Comparison of ENCODE assay signal across 8 cellular contexts in the genomic region with DNA sequence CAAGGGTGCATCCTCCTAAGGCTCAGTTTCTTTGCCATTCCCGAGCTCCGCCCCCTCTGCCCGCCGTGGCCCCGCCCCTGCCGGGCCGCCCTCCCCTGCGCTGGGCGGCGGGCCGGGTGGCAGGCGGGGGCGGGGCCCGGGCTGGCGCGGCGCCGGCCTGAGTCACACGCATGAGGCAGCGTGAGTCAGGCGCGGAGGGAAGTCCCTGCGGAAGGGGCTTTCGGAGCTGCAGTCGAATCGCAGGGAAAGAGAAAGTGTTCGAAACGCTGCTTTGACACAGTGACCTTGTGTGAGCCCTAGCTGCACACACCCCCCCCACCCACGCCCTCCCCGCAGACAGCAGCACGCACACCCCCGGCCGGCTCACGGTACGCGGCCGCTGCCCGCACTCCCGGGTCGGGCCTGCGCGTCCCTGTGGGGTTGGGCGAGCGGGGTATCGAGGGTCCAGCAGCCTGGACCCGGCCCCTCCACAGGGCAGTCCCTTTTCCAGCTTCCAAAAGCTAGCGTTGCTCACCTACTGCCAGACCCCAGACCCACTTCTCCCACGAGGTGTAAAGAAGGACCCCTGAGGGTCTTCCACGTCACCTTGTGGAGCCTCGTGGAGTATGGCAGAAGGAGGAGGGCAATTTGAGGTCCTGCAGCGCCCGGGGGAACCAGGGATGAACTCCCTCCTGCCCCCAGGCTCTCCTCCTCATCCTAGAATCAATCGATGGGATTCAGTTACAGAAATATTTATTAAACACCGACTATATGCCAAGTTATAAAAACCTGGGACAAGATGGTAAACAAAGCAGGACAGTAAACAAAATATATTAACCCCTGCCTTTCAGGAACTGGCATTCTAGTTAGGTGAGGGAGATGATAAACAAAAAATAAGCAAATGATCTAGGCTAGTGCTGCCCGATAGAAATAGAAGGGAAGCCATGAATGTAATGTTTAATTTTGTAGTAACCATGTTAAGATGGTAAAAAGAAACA. TPM values are rescaled to one million over a fixed set of nuclear protein-coding genes. Genes with fewer than 3 reads are reported as not detected.
DNase-seq lines count a peak whose midpoint lies in the region; ATAC-seq and TF ChIP-seq lines count a peak whose summit lies in the region.

No MANE protein-coding gene starts in this region.

- H3K9me3 ChIP-seq in SU-DHL-6 (ENCODE audit: insufficient read depth, low read length) (no peaks in the 10 kb centered on the region), cardiac muscle cell (ENCODE audit: low read depth) (no peaks in the 10 kb centered on the region), trophoblast cell (ENCODE audit: insufficient read depth, low read depth, low read length) (peaks cover 2% of the 10 kb centered on the region), transverse colon (no peaks in the 10 kb centered on the region)

- peak overlapping the region; percentile 96 for H4K91ac ChIP-seq in trophoblast cell (ENCODE audit: low read depth, low read length)

- H3K9ac ChIP-seq in SU-DHL-6 (ENCODE audit: low read length), result peak overlapping the region; percentile 69
- H3K9ac ChIP-seq in trophoblast cell (ENCODE audit: low read length), result peak overlapping the region; percentile 78

- peak overlapping the region; percentile 78 for H4K12ac ChIP-seq in trophoblast cell (ENCODE audit: low read depth, low read length)

- ATAC-seq in HG02610 (IDR thresholded peaks at IDR 0.05; ENCODE audit: unreplicated experiment), result peak; percentile 91
- peak; percentile 93 for ATAC-seq in activated naive CD8-positive, alpha-beta T cell treated with anti-CD3 and anti-CD28 coated beads, Interleukin-2, amount 50 U/mL, for 24 hours

- no peaks in the 10 kb centered on the region for H3K79me2 ChIP-seq in SU-DHL-6 (ENCODE audit: insufficient read depth, low read length)
- peaks cover 2% of the 10 kb centered on the region for H3K79me2 ChIP-seq in trophoblast cell (ENCODE audit: control insufficient read depth, insufficient read depth, low read length, poor library complexity)

- H3K4me1 ChIP-seq in cardiac muscle cell (ENCODE audit: low read depth) (peaks cover 12% of the 10 kb centered on the region), trophoblast cell (ENCODE audit: control insufficient read depth in 1 of 2, insufficient read depth in 2 of 2, low read length in 2 of 2) (peaks cover 24 to 30% of the 10 kb centered on the region in 2 experiments), transverse colon (peaks cover 0 to 13% (median 10%) of the 10 kb centered on the region in 4 donors)

- peak overlapping the region; percentile 69 for H3K4me2 ChIP-seq in SU-DHL-6 (ENCODE audit: low read depth, low read length, poor library complexity, severe bottlenecking)
- peak overlapping the region; percentile 83 for H3K4me2 ChIP-seq in trophoblast cell (ENCODE audit: low read length)

- H4K8ac ChIP-seq in trophoblast cell (ENCODE audit: low read depth, low read length), result peak overlapping the region; percentile 92

- H3K9me3 Mint-ChIP-seq in activated naive CD8-positive, alpha-beta T cell treated with anti-CD3 and anti-CD28 coated beads, Interleukin-2, amount 50 U/mL, for 24 hours, result no peaks in the 10 kb centered on the region

- peaks cover 18% of the 10 kb centered on the region for H3K79me1 ChIP-seq in trophoblast cell (ENCODE audit: low read length)

- TF ChIP-seq CTCF in SU-DHL-6 (IDR thresholded peaks at IDR 0.05; ENCODE audit: insufficient read depth, low read length, poor library complexity, severe bottlenecking) (no peak), cardiac muscle cell (IDR thresholded peaks at IDR 0.05; ENCODE audit: low read depth, low read length) (no peak), transverse colon (IDR thresholded peaks at IDR 0.05) (no peak)

- in situ Hi-C loops in transverse colon (cut with MboI; ENCODE audit: low pct_ligation_motif_present in 1 of 4, low pct_unique_long_range_greater_than_20kb in 1 of 4, low sequenced_read_pairs in 3 of 4), result loop anchor here in 1 of 4 donors (25.0 kb wide), 1 partner anchor 188 kb away; no protein-coding TSS in a partner anchor

- no peaks in the 10 kb centered on the region for H3K27me3 ChIP-seq in SU-DHL-6 (ENCODE audit: low read length)
- H3K27me3 ChIP-seq in cardiac muscle cell, result no peaks in the 10 kb centered on the region
- no peaks in the 10 kb centered on the region for H3K27me3 ChIP-seq in trophoblast cell (ENCODE audit: insufficient read depth, low read length)
- H3K27me3 ChIP-seq in transverse colon, result no peaks in the 10 kb centered on the region

- H4K20me1 ChIP-seq in SU-DHL-6 (ENCODE audit: low read depth, low read length), result no peaks in the 10 kb centered on the region

- H3K4me3 Mint-ChIP-seq in activated naive CD8-positive, alpha-beta T cell treated with anti-CD3 and anti-CD28 coated beads, Interleukin-2, amount 50 U/mL, for 24 hours, result peak overlapping the region; percentile 61

- TF ChIP-seq POLR2A in GM10847 (IDR thresholded peaks at IDR 0.05; ENCODE audit: extremely low read depth, insufficient read length), result peak; percentile 34
- TF ChIP-seq POLR2A in transverse colon (IDR thresholded peaks at IDR 0.05), result peak; percentile 81

- no peak overlapping the region for H3K23ac ChIP-seq in trophoblast cell (ENCODE audit: low read length)

- H3K9me2 ChIP-seq in SU-DHL-6 (replicated peaks; ENCODE audit: insufficient read depth, low read length), result no peaks in the 10 kb centered on the region

- no peak for TF ChIP-seq EP300 in transverse colon (IDR thresholded peaks at IDR 0.05; ENCODE audit: low read depth)

- intact Hi-C loops in transverse colon (cut with DNase I; ENCODE audit: low total_unique reads), result no loop called here

- H3K36me3 Mint-ChIP-seq in activated naive CD8-positive, alpha-beta T cell treated with anti-CD3 and anti-CD28 coated beads, Interleukin-2, amount 50 U/mL, for 24 hours (ENCODE audit: low read depth), result no peaks in the 10 kb centered on the region

- H3F3A ChIP-seq in SU-DHL-6 (ENCODE audit: insufficient read depth), result peaks cover 24% of the 10 kb centered on the region

- H3K27ac Mint-ChIP-seq in activated naive CD8-positive, alpha-beta T cell treated with anti-CD3 and anti-CD28 coated beads, Interleukin-2, amount 50 U/mL, for 24 hours, result peak overlapping the region; percentile 83

- WGBS in trophoblast cell (ENCODE audit: extremely low coverage, insufficient coverage, insufficient read length), result no CpG with 5 or more reads among the region's 55 CpGs
- 3 to 33% methylated on average over 2 to 50 of the region's 55 CpGs for WGBS in transverse colon (ENCODE audit: low coverage in 1 of 2), 2 donors

- H3K27me3 Mint-ChIP-seq in activated naive CD8-positive, alpha-beta T cell treated with anti-CD3 and anti-CD28 coated beads, Interleukin-2, amount 50 U/mL, for 24 hours, result no peaks in the 10 kb centered on the region

- H2BK12ac ChIP-seq in trophoblast cell (ENCODE audit: low read length), result peak overlapping the region; percentile 2

- H3K27ac ChIP-seq in SU-DHL-6 (ENCODE audit: low read depth, low read length), result peak overlapping the region; percentile 33
- peak overlapping the region; percentile 89 for H3K27ac ChIP-seq in cardiac muscle cell
- H3K27ac ChIP-seq in trophoblast cell (ENCODE audit: low read depth, low read length), result peak overlapping the region; percentile 74
- H3K27ac ChIP-seq in transverse colon, result peak overlapping the region; percentile 91 to 94 (median 92)

- H2AFZ ChIP-seq in SU-DHL-6 (ENCODE audit: low read depth, low read length, severe bottlenecking), result peak overlapping the region; percentile 77
- peak overlapping the region; percentile 14 for H2AFZ ChIP-seq in trophoblast cell (ENCODE audit: insufficient read depth, low read length, poor library complexity)

- H2BK5ac ChIP-seq in trophoblast cell (ENCODE audit: low read depth, low read length, poor library complexity), result peak overlapping the region; percentile 71

- H3K14ac ChIP-seq in trophoblast cell (ENCODE audit: low read length), result peak overlapping the region; percentile 48

- peaks cover 44% of the 10 kb centered on the region for H3K4me1 Mint-ChIP-seq in activated naive CD8-positive, alpha-beta T cell treated with anti-CD3 and anti-CD28 coated beads, Interleukin-2, amount 50 U/mL, for 24 hours

- peak overlapping the region; percentile 31 for H3K4ac ChIP-seq in trophoblast cell (ENCODE audit: low read depth, low read length)

- H2BK120ac ChIP-seq in trophoblast cell (ENCODE audit: insufficient read depth, low read length, poor library complexity), result peak overlapping the region; percentile 82

- peak; percentile 68 for DNase-seq in NCI-H1092 (lab: John Stamatoyannopoulos, UW)
- peak; percentile 96 for DNase-seq in activated naive CD8-positive, alpha-beta T cell treated with anti-CD3 and anti-CD28 coated beads, Interleukin-2, amount 50 U/mL, for 24 hours
- DNase-seq in cardiac muscle cell (ENCODE audit: low read depth in 1 of 2, low spot score in 1 of 2), result peak; percentile 91 to 95
- peak; percentile 95 to 96 for DNase-seq in trophoblast cell
- peak; percentile 95 for DNase-seq in transverse colon

- H3K4me3 ChIP-seq in SU-DHL-6 (ENCODE audit: insufficient read depth, low read length, poor library complexity, severe bottlenecking), result peak overlapping the region; percentile 50
- peak overlapping the region; percentile 14 for H3K4me3 ChIP-seq in cardiac muscle cell
- peak overlapping the region; percentile 68 for H3K4me3 ChIP-seq in trophoblast cell (ENCODE audit: low read depth, low read length)
- H3K4me3 ChIP-seq in transverse colon, result peak overlapping the region; percentile 49 to 76 (median 54)

- peak overlapping the region; percentile 26 for H3K18ac ChIP-seq in trophoblast cell (ENCODE audit: low read length)

- peak overlapping the region; percentile 3 for H2AK5ac ChIP-seq in trophoblast cell (ENCODE audit: low read length)

- H3K36me3 ChIP-seq in SU-DHL-6 (ENCODE audit: low read length), result no peaks in the 10 kb centered on the region
- no peaks in the 10 kb centered on the region for H3K36me3 ChIP-seq in cardiac muscle cell
- no peaks in the 10 kb centered on the region for H3K36me3 ChIP-seq in trophoblast cell (ENCODE audit: control insufficient read depth in 1 of 2, insufficient read depth in 2 of 2, low read length in 2 of 2)
- H3K36me3 ChIP-seq in transverse colon, result no peaks in the 10 kb centered on the region

RNA-seq across cellular contexts. Expression of gene HMGA1, which starts 12.4 kb away (rescaled TPM):
- total RNA-seq in cardiac muscle cell, result 505 and 639 TPM in 2 replicates
- polyA plus RNA-seq in cardiac muscle cell, result 341 and 384 TPM in 2 replicates
- polyA plus RNA-seq in trophoblast cell (2013), result 615 and 629 TPM in 2 replicates
- 100 to 1,000 TPM in 1 of 4 donors, 10 to 100 TPM in 3; 23.2 to 112 (median 63.2) TPM for total RNA-seq in transverse colon

RNA-seq across cellular contexts. Expression of gene SMIM29, which starts 24.6 kb away (rescaled TPM):
- 13.1 and 13.4 TPM in 2 replicates for total RNA-seq in cardiac muscle cell
- polyA plus RNA-seq in cardiac muscle cell, result 14.7 and 17.7 TPM in 2 replicates
- polyA plus RNA-seq in trophoblast cell (2013), result 10.3 and 11.5 TPM in 2 replicates
- total RNA-seq in transverse colon, result 10 to 100 TPM in 3 of 4 donors, 1 to 10 TPM in 1; 8.2 to 14.9 (median 12.5) TPM

Comparison
In these comparisons a context has a peak if more than half of its experiments do, and no peak if none do; other contexts are left out.
1. Peak in every context shown above with its lines: DNase-seq, ATAC-seq, H3K4me3 ChIP-seq and H3K27ac ChIP-seq.
2. H3K27ac ChIP-seq: peak in every context shown above with its lines; median percentile 92 in transverse colon; 89 in cardiac muscle cell; 74 in trophoblast cell; 33 in SU-DHL-6.
3. H3K4me3 ChIP-seq: peak in every context shown above with its lines; median percentile 68 in trophoblast cell; 54 in transverse colon; 50 in SU-DHL-6; 14 in cardiac muscle cell.